In genomic region chr19:35612224-35612558, GRCh38 we compare ENCODE assay signal across 8 cellular contexts. TPM values are rescaled to one million over a fixed set of nuclear protein-coding genes. Genes with fewer than 3 reads are reported as not detected.
A peak's percentile ranks its signal among the peaks of the same experiment; 100 is the strongest.
DNase-seq lines count a peak whose midpoint lies in the region; ATAC-seq and TF ChIP-seq lines count a peak whose summit lies in the region.

No MANE protein-coding gene starts in this region.

- intact Hi-C loops in left cardiac atrium (cut with DNase I): loop anchor here in 1 of 2 donors (5.0 kb wide), 1 partner anchor 65 kb away; the partner anchor contains the start of gene TMEM147
- intact Hi-C loops in vagina (cut with DNase I): no loop called here

- H3K4me1 ChIP-seq in right atrium auricular region (peaks cover 0 to 12% of the 10 kb centered on the region in 2 donors), mononuclear cell (ENCODE audit: insufficient read depth, low read length) (peaks cover 35% of the 10 kb centered on the region), vagina (peaks cover 16% of the 10 kb centered on the region)

- H3K36me3 ChIP-seq in right atrium auricular region: no peaks in the 10 kb centered on the region
- H3K36me3 ChIP-seq in vagina: no peaks in the 10 kb centered on the region

- H3K4me3 ChIP-seq in right atrium auricular region (peak overlapping the region; percentile 64 to 69), astrocyte of the spinal cord (ENCODE audit: low read depth, low read length) (peak overlapping the region; percentile 94), mononuclear cell (ENCODE audit: low read length) (peak overlapping the region; percentile 62), vagina (peak overlapping the region; percentile 56 to 90)

- no peak for TF ChIP-seq POLR2A in vagina (IDR thresholded peaks at IDR 0.05)

- ATAC-seq in left cardiac atrium: no peak

- in situ Hi-C loops in astrocyte of the spinal cord (cut with HindIII; ENCODE audit: low sequenced_read_pairs): no loop called here
- in situ Hi-C loops in ACHN (cut with HindIII; ENCODE audit: low pct_ligation_motif_present, low pct_unique_long_range_greater_than_20kb, low sequenced_read_pairs): no loop called here

- DNase-seq in right atrium auricular region (ENCODE audit: low spot score) (no peak), left cardiac atrium (no peak), astrocyte of the spinal cord (ENCODE audit: low read depth, low spot score) (no peak), vagina (ENCODE audit: extremely low spot score in 2 of 2) (no peak), kidney glomerular epithelial cell (lab: John Stamatoyannopoulos, UW) (no peak), ACHN (no peak)
- DNase-seq in NK-92 treated with Interleukin-12 subunit alpha and Interleukin-12 subunit beta, amount 100 ng/mL, for 24 hours (lab: John Stamatoyannopoulos, UW): no peak

- H3K27me3 ChIP-seq in right atrium auricular region (no peaks in the 10 kb centered on the region), mononuclear cell (ENCODE audit: insufficient read depth, low read length) (no peaks in the 10 kb centered on the region), vagina (no peaks in the 10 kb centered on the region)

- H3K9me3 ChIP-seq in right atrium auricular region (peaks cover 0 to 9% of the 10 kb centered on the region in 2 donors), mononuclear cell (ENCODE audit: low read depth, low read length) (no peaks in the 10 kb centered on the region), vagina (peaks cover 3% of the 10 kb centered on the region)

- H3K27ac ChIP-seq in right atrium auricular region (no peak overlapping the region), vagina (peak overlapping the region; percentile 57)

- TF ChIP-seq CTCF in right atrium auricular region (IDR thresholded peaks at IDR 0.05) (no peak), astrocyte of the spinal cord (IDR thresholded peaks at IDR 0.05; ENCODE audit: low read depth, low read length) (no peak), vagina (IDR thresholded peaks at IDR 0.05) (no peak)

RNA-seq across cellular contexts. Expression of gene HAUS5, which starts 0.3 kb away (rescaled TPM):
- total RNA-seq in right atrium auricular region (1 to 10 TPM; 2.2 to 3.9 TPM), left cardiac atrium (1 to 10 TPM; 3.8 to 4.2 TPM), mononuclear cell (6.0 TPM), vagina (11.0 TPM)

RNA-seq across cellular contexts. Expression of gene RBM42, which starts 16.6 kb away (rescaled TPM):
- total RNA-seq in right atrium auricular region (10 to 100 TPM; 40.4 to 52.4 TPM), left cardiac atrium (10 to 100 TPM; 51.3 to 54.2 TPM), mononuclear cell (16.0 TPM), vagina (54.3 TPM)

RNA-seq across cellular contexts. Expression of gene PMIS2, which starts 26.2 kb away (rescaled TPM):
- total RNA-seq in right atrium auricular region: not detected
- not detected for total RNA-seq in left cardiac atrium
- total RNA-seq in mononuclear cell: not detected
- total RNA-seq in vagina: not detected

RNA-seq across cellular contexts. Expression of gene ETV2, which starts 29.4 kb away (rescaled TPM):
- total RNA-seq in right atrium auricular region: 1 to 10 TPM in 1 of 2 donors, not detected in 1; 1.2 TPM
- total RNA-seq in left cardiac atrium: under 1 TPM; 0.29 to 0.88 TPM
- total RNA-seq in mononuclear cell: not detected
- not detected for total RNA-seq in vagina

RNA-seq across cellular contexts. Expression of gene COX6B1, which starts 35.9 kb away (rescaled TPM):
- 1,000 to 10,000 TPM; 1,397 to 1,663 TPM for total RNA-seq in right atrium auricular region
- 1,000 to 10,000 TPM in 1 of 2 donors, 100 to 1,000 TPM in 1; 934 to 1,059 TPM for total RNA-seq in left cardiac atrium
- 219 TPM for total RNA-seq in mononuclear cell
- 265 TPM for total RNA-seq in vagina
